ENCODE assay signal across 18 cellular contexts in the genomic region with DNA sequence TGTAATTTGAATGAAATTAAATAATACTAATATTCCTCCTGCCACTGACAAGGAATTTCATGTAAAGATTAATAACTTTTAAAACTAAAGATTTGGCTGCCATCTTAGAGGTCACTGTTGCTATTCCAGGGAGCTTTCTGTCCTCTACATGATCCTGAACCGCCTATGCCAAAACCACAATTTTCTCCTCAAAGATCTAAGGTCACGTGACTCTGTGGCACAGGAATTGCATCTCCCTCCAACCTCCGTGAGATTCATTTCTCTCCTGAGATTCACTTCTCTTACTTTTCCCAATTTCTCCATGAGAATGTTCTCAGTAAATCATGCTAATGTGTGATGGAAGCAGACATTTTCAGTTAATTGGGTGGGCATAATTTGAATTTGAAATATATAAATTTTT.
"Had no signal": no experiment of that assay in that cellular context is flagged by ENCODE, and none has a peak within 500 bp of the region (broad histone marks: within the 10 kb centered on the region; RNA-seq: fewer than 3 reads in every experiment).

No MANE protein-coding gene starts in this region.

- H3K27ac ChIP-seq: RWPE1 had no signal

- FAIRE-seq: RCC 7860 had no signal

- ATAC-seq: SK-N-SH treated with all-trans-retinoic acid at 6 μM for 48 hours had no signal

- DNase-seq: KBM-7, MM.1S, NCI-H1092 treated with DMSO at 0.1 percent for 48 hours, NCI-H1436, NCI-H187, NCI-H2029, NCI-H2081 treated with DMSO at 0.1 percent for 48 hours, NCI-H2171, NCI-H226, NCI-H446, NCI-H510A, NCI-H524 treated with DMSO at 0.1 percent for 48 hours, NCI-H69, NCI-H774, SHP77 had no signal
